22 cellular contexts compared by ENCODE assay signal in genomic region chr15:68400066-68400456, GRCh38. TPM values are rescaled to one million over a fixed set of nuclear protein-coding genes. Genes with fewer than 3 reads are reported as not detected.
DNase-seq lines count a peak whose midpoint lies in the region; ATAC-seq, FAIRE-seq and TF ChIP-seq lines count a peak whose summit lies in the region.
"Had no signal": no experiment of that assay in that cellular context is flagged by ENCODE, and none has a peak within 500 bp of the region (broad histone marks: within the 10 kb centered on the region; RNA-seq: fewer than 3 reads in every experiment).

No MANE protein-coding gene starts in this region.

- CTCF ChIA-PET in GM10248 (lab: Yijun Ruan, JAX) = no interaction called here

- H3K4me1 ChIP-seq in RWPE2 (ENCODE audit: insufficient read depth, poor library complexity, severe bottlenecking) = peaks cover 6% of the 10 kb centered on the region
- H3K4me1 ChIP-seq: tibial nerve had no signal

- H3K36me3 ChIP-seq in RWPE2 (ENCODE audit: low read depth) = no peaks in the 10 kb centered on the region
- H3K36me3 ChIP-seq: tibial nerve had no signal

- no peak for FAIRE-seq in RCC 7860 (lab: Jason Lieb, UNC)

- no peaks in the 10 kb centered on the region for H3K27me3 ChIP-seq in RWPE2 (ENCODE audit: insufficient read depth, poor library complexity, severe bottlenecking)
- H3K27me3 ChIP-seq: tibial nerve had no signal

- peaks cover 8% of the 10 kb centered on the region for H3K27me3 Mint-ChIP-seq in nephron progenitor cell (ENCODE audit: low read depth, poor library complexity)

- H3K4me3 ChIP-seq in RWPE2 (ENCODE audit: severe bottlenecking) = no peak overlapping the region
- H3K4me3 ChIP-seq: tibial nerve had no signal

- peaks cover 9% of the 10 kb centered on the region for H3K9me3 Mint-ChIP-seq in nephron progenitor cell

- peak; percentile 44 for DNase-seq in ACHN
- DNase-seq in HT-29 (ENCODE audit: low spot score) = peak; percentile 54
- DNase-seq in RWPE2 (ENCODE audit: low spot score) = no peak
- peak; percentile 52 for DNase-seq in kidney glomerular epithelial cell (lab: John Stamatoyannopoulos, UW)
- no peak for DNase-seq in RCC 7860 (ENCODE audit: low spot score)
- no peak for DNase-seq in GM10248 (ENCODE audit: extremely low spot score)
- no peak for DNase-seq in nephron progenitor cell
- no peak for DNase-seq in cerebellum (ENCODE audit: low spot score)
- DNase-seq: activated CD4-positive, alpha-beta memory T cell treated with anti-CD3 and anti-CD28 coated beads for 36 hours; activated naive CD4-positive, alpha-beta T cell treated with anti-CD3 and anti-CD28 coated beads for 36 hours; AML-193; aorta; cerebellar nuclear complex; effector memory CD4-positive, alpha-beta T cell; H9; NCI-H2107; NCI-H526 treated with DMSO at 0.1 percent for 48 hours; stimulated activated CD4-positive, alpha-beta T cell treated with anti-CD3 and anti-CD28 coated beads, Interleukin-4, amount 100 ng/mL, for 1 hour; stimulated activated naive CD8-positive, alpha-beta T cell treated with anti-CD3 and anti-CD28 coated beads, Interleukin-15, Interleukin-2, amounts not matched to agents 100 U/mL and 50 U/mL, for 24 hours had no signal

- no peak overlapping the region for H3K27ac Mint-ChIP-seq in nephron progenitor cell
- H3K27ac Mint-ChIP-seq: activated CD4-positive, alpha-beta memory T cell treated with anti-CD3 and anti-CD28 coated beads for 36 hours; activated naive CD4-positive, alpha-beta T cell treated with anti-CD3 and anti-CD28 coated beads for 36 hours; H9 had no signal

- peak; percentile 38; the same call in 1 of the 3 replicates for ATAC-seq in RWPE2 (ENCODE audit: low read depth)
- ATAC-seq: left lobe of liver; stimulated activated naive CD8-positive, alpha-beta T cell treated with anti-CD3 and anti-CD28 coated beads, Interleukin-15, Interleukin-2, amounts not matched to agents 100 U/mL and 50 U/mL, for 24 hours had no signal

- in situ Hi-C loops in ACHN (cut with HindIII; ENCODE audit: low pct_ligation_motif_present, low pct_unique_long_range_greater_than_20kb, low sequenced_read_pairs) = no loop called here

- H3K36me3 Mint-ChIP-seq in nephron progenitor cell (ENCODE audit: low read depth) = peaks cover 4% of the 10 kb centered on the region
- H3K36me3 Mint-ChIP-seq: activated CD4-positive, alpha-beta memory T cell treated with anti-CD3 and anti-CD28 coated beads for 36 hours had no signal

- H3K4me3 Mint-ChIP-seq in nephron progenitor cell = no peak overlapping the region
- H3K4me3 Mint-ChIP-seq: activated CD4-positive, alpha-beta memory T cell treated with anti-CD3 and anti-CD28 coated beads for 36 hours; activated naive CD4-positive, alpha-beta T cell treated with anti-CD3 and anti-CD28 coated beads for 36 hours; H9; neural crest cell had no signal

- TF ChIP-seq CTCF in RWPE2 (IDR thresholded peaks at IDR 0.05; ENCODE audit: poor library complexity, severe bottlenecking) (no peak), GM10248 (IDR thresholded peaks at IDR 0.05; ENCODE audit: control extremely low read depth, extremely low read depth, low read depth, missing control alignments) (no peak), nephron progenitor cell (IDR thresholded peaks at IDR 0.05) (no peak)

- POLR2A ChIA-PET in GM10248 (lab: Yijun Ruan, JAX) = no interaction called here

- H3K9me3 ChIP-seq in RWPE2 (ENCODE audit: severe bottlenecking) = no peaks in the 10 kb centered on the region

- H3K4me1 Mint-ChIP-seq in nephron progenitor cell = peaks cover 7% of the 10 kb centered on the region
- H3K4me1 Mint-ChIP-seq: H9, neural crest cell had no signal

- no peak overlapping the region for H3K27ac ChIP-seq in RWPE2 (ENCODE audit: poor library complexity, severe bottlenecking)
- H3K27ac ChIP-seq: tibial nerve had no signal

RNA-seq across cellular contexts. Expression of gene ITGA11, which starts 31.9 kb away (rescaled TPM):
- total RNA-seq in HT-29 (2014; rRNA removed; shearing (Covaris generic)) = not detected in 2 replicates
- total RNA-seq in cerebellum = 4.2 TPM

Comparison
In these comparisons a context has a peak if more than half of its experiments do, and no peak if none do; other contexts are left out.
1. DNase-seq: peak in ACHN (single experiment), HT-29 (single experiment) and kidney glomerular epithelial cell (single experiment); none in RWPE2 (single experiment), RCC 7860 (single experiment), GM10248 (single experiment), nephron progenitor cell (single experiment) and cerebellum (single experiment).